ENCODE assay signal across 21 cellular contexts in genomic region chr5:39906146-39906545, GRCh38.
A peak's percentile ranks its signal among the peaks of the same experiment; 100 is the strongest.
DNase-seq lines count a peak whose midpoint lies in the region; ATAC-seq and TF ChIP-seq lines count a peak whose summit lies in the region.
"Had no signal": no experiment of that assay in that cellular context is flagged by ENCODE, and none has a peak within 500 bp of the region (broad histone marks: within the 10 kb centered on the region; RNA-seq: fewer than 3 reads in every experiment).

No MANE protein-coding gene starts in this region.

- no peak for ATAC-seq in HG03196 (IDR thresholded peaks at IDR 0.05; ENCODE audit: unreplicated experiment)
- ATAC-seq: T-helper 17 cell had no signal

- in situ Hi-C loops in astrocyte of the spinal cord (cut with HindIII; ENCODE audit: low sequenced_read_pairs) = no loop called here

- no peak overlapping the region for H3K4me3 ChIP-seq in astrocyte of the spinal cord (ENCODE audit: low read depth, low read length)
- H3K4me3 ChIP-seq: left lung, SJSA1 had no signal

- TF ChIP-seq CTCF in astrocyte of the spinal cord (IDR thresholded peaks at IDR 0.05; ENCODE audit: low read depth, low read length) (no peak), GM10266 (IDR thresholded peaks at IDR 0.05; ENCODE audit: control insufficient read depth, insufficient read depth, low read depth, missing control alignments) (no peak)

- DNase-seq in AG20443 (ENCODE audit: low spot score) = peak; percentile 28
- peak; percentile 78 for DNase-seq in M059J (ENCODE audit: low read depth)
- DNase-seq in astrocyte of the spinal cord (ENCODE audit: low read depth, low spot score) = peak; percentile 56
- DNase-seq in hepatic stellate cell (ENCODE audit: low spot score) = peak; percentile 7
- DNase-seq in RKO (ENCODE audit: low spot score) = no peak
- no peak for DNase-seq in activated naive CD4-positive, alpha-beta T cell (lab: John Stamatoyannopoulos, UW)
- DNase-seq in GM10266 (ENCODE audit: extremely low spot score) = no peak
- DNase-seq: activated CD4-positive, alpha-beta memory T cell treated with anti-CD3 and anti-CD28 coated beads, Interleukin-2, amount 10 ng/mL, durations not matched to agents 7 days and 5 days; activated naive CD4-positive, alpha-beta T cell treated with anti-CD3 and anti-CD28 coated beads, Interleukin-2, amount 50 U/mL, for 16 hours; activated T-cell treated with anti-CD3 and anti-CD28 coated beads, Interleukin-2, amount 50 U/mL, for 1 hour; CD4-positive, alpha-beta T cell; dermis blood vessel endothelial cell; H7; left lung; NCI-H1105; NCI-H2107; NCI-H526 treated with DMSO at 0.1 percent for 48 hours; retina; T-helper 17 cell had no signal

Comparison
In these comparisons a context has a peak if more than half of its experiments do, and no peak if none do; other contexts are left out.
1. DNase-seq: peak in AG20443 (single experiment), M059J (single experiment), astrocyte of the spinal cord (single experiment) and hepatic stellate cell (single experiment); none in RKO (single experiment), activated naive CD4-positive, alpha-beta T cell (0 of 4) and GM10266 (single experiment).